33 cellular contexts compared by ENCODE assay signal in the genomic region with DNA sequence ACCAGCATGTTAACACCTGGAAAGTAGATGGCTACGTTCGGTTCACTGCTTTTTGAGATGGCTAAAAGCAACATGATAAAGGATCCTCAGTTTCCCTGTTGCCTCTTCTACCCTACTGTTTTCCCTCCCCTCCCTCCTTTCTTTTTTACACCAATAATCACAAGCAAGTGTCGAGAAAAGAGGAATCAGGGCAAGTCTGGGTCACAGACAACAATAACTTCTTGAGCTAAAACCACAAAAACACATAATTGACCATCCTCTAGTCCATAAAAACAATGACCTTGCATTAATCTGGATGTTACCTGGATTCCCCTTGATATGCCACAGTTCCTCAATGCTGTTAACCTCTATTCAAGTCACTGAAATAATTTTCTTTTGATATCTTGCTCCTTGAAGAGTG.
"Had no signal": no experiment of that assay in that cellular context is flagged by ENCODE, and none has a peak within 500 bp of the region (broad histone marks: within the 10 kb centered on the region; RNA-seq: fewer than 3 reads in every experiment).

No MANE protein-coding gene starts in this region.

- FAIRE-seq: colon, RCC 7860 had no signal

- H3K4me2 ChIP-seq: PC-9 had no signal

- H3K27me3 ChIP-seq: brain microvascular endothelial cell had no signal

- DNase-seq: activated CD4-positive, alpha-beta memory T cell treated with anti-CD3 and anti-CD28 coated beads, Interleukin-2, amount 10 ng/mL, durations not matched to agents 7 days and 5 days; activated CD4-positive, alpha-beta T cell treated with anti-CD3 and anti-CD28 coated beads for 1 hour; activated CD4-positive, alpha-beta T cell treated with anti-CD3 and anti-CD28 coated beads for 48 hours; activated CD4-positive, CD25-positive, alpha-beta regulatory T cell; activated CD8-positive, alpha-beta memory T cell treated with anti-CD3 and anti-CD28 coated beads for 24 hours; activated CD8-positive, alpha-beta memory T cell treated with anti-CD3 and anti-CD28 coated beads, Interleukin-2, amount 10 ng/mL, durations not matched to agents 7 days and 5 days; activated CD8-positive, alpha-beta memory T cell treated with anti-CD3 and anti-CD28 coated beads, Interleukin-2, amount 50 U/mL, for 48 hours; activated effector memory CD4-positive, alpha-beta T cell treated with Interleukin-2 at 50 U/mL for 16 hours; activated naive CD4-positive, alpha-beta T cell treated with anti-CD3 and anti-CD28 coated beads, Interleukin-2, amount 10 ng/mL, durations not matched to agents 7 days and 5 days; activated naive CD8-positive, alpha-beta T cell treated with anti-CD3 and anti-CD28 coated beads, Interleukin-2, amount 50 U/mL, for 24 hours; activated T-cell treated with anti-CD3 and anti-CD28 coated beads, Interleukin-2, amount 50 U/mL, for 48 hours; aorta; brain microvascular endothelial cell; central memory CD4-positive, alpha-beta T cell; NCI-H1092; NCI-H146; NCI-H187; NCI-H2029 treated with DMSO at 0.1 percent for 48 hours; NCI-H2107; NCI-H2171; NCI-H510A; NCI-H526; NCI-H748 treated with DMSO at 0.1 percent for 48 hours; NK-92 treated with Interleukin-12 subunit alpha and Interleukin-12 subunit beta, amount 100 ng/mL, for 24 hours; PC-9; Right ventricle myocardium superior; SW 1271; T-helper 1 cell; T-helper 2 cell; T-helper 9 cell had no signal

- H3K36me3 ChIP-seq: brain microvascular endothelial cell had no signal

- ATAC-seq: activated CD8-positive, alpha-beta memory T cell treated with anti-CD3 and anti-CD28 coated beads, Interleukin-2, amount 10 ng/mL, durations not matched to agents 7 days and 5 days; activated naive CD8-positive, alpha-beta T cell treated with anti-CD3 and anti-CD28 coated beads, Interleukin-2, amount 50 U/mL, for 24 hours had no signal

- H2AFZ ChIP-seq: PC-9 had no signal

- H3K4me3 ChIP-seq: PC-9 had no signal

- H3K27ac ChIP-seq: brain microvascular endothelial cell, PC-9, VCaP had no signal
